Comparison of ENCODE assay signal across 24 cellular contexts in the genomic region with DNA sequence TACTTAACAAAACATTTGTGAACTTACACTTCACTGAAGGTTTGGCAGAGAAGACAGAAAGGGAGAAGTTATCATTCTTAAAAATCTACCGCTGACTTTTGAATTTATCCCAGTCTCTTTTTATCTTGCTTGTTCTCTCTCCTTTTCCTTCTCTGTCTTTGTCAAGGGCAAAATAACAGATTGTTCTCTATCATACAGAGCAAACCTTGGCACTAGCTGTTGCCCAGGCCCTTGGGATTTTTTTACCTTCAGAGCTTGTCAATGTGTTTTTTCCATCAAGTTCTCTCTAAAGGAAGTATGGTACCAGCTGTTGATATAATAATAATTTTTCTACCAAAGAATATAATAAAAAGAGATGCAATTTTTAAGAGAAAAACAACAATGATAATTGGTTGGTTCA.
"Had no signal": no experiment of that assay in that cellular context is flagged by ENCODE, and none has a peak within 500 bp of the region (broad histone marks: within the 10 kb centered on the region; RNA-seq: fewer than 3 reads in every experiment).

No MANE protein-coding gene starts in this region.

- H3K36me3 ChIP-seq: ovary, prostate gland had no signal

- H3K4me1 ChIP-seq: prostate gland, right lobe of liver, tibial nerve, vagina had no signal

- DNase-seq: heart right ventricle; islet precursor cell; mesendoderm; naive B cell; ovary; posterior cingulate gyrus; retina; right lobe of liver; stimulated activated CD4-positive, alpha-beta T cell treated with anti-CD3 and anti-CD28 coated beads, Interleukin-1b, Interleukin-23, amount 100 ng/mL, for 48 hours; stimulated activated CD4-positive, alpha-beta T cell treated with anti-CD3 and anti-CD28 coated beads, Interleukin-2, amount 100 ng/mL, for 48 hours; stimulated activated CD4-positive, alpha-beta T cell treated with anti-CD3 and anti-CD28 coated beads, Interleukin-4, amount 100 ng/mL, for 4 hours; stimulated activated CD8-positive, alpha-beta memory T cell treated with anti-CD3 and anti-CD28 coated beads, Interleukin-4, amount 100 ng/mL, for 48 hours; stimulated activated naive CD4-positive, alpha-beta T cell treated with Interleukin-2 at 50 U/mL for 16 hours; stimulated activated naive CD8-positive, alpha-beta T cell treated with anti-CD3 and anti-CD28 coated beads, Interleukin-15, amount 100 ng/mL, for 72 hours; substantia nigra had no signal

- ATAC-seq: heart right ventricle; left lobe of liver; natural killer cell treated with Interleukin-12 subunit alpha and Interleukin-12 subunit beta and Interleukin-15 and Interleukin-18, amount 100 ng/mL, for 72 hours; right lobe of liver; stimulated activated memory B cell treated with anti-CD40 and anti-IgM and Interleukin-4, amounts not matched to agents 10 μg/mL and 1 μg/mL and 100 μg/mL, for 72 hours; stimulated activated naive CD8-positive, alpha-beta T cell treated with anti-CD3 and anti-CD28 coated beads, Interleukin-15, amount 100 ng/mL, for 72 hours had no signal

- H3K4me3 ChIP-seq: heart right ventricle, hepatocyte, lung, ovary, prostate gland, right lobe of liver, smooth muscle cell, tibial nerve, vagina had no signal

- H3K27ac ChIP-seq: hepatocyte, ovary, prostate gland, right lobe of liver, tibial nerve, vagina had no signal

- H3K9me3 ChIP-seq: heart right ventricle, ovary, prostate gland, right lobe of liver, tibial nerve, vagina had no signal

- H3K27me3 ChIP-seq: heart right ventricle, hepatocyte, ovary, right lobe of liver, tibial nerve, vagina had no signal
